In the genomic region with DNA sequence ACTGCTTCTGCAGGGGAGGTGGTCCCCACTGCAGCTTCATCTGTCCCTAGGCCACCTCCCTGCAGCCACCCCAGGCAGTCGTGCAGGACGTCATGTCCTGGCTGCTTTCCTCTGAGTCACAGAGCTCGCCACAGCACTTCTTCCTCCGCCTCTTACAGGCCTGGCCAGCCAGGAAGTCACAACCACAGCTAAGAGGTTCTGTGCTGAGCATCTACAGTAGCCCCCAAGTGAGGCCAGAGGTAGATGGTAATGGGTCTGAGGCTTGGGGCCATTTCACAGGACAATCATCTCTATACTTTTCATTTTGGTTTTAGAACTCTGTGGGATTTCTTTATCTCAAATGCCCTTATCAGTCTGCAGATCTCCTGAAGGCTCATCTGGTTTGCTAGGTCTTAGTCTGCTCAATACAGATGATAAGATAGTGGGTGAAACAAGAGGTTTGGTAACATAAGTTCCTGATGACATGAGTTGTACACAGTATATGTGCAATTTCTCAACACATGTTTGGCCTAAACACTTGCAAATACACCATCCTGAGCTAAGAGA, we compare ENCODE assay signal across 9 cellular contexts.
DNase-seq lines count a peak whose midpoint lies in the region; ATAC-seq and TF ChIP-seq lines count a peak whose summit lies in the region.
"Had no signal": no experiment of that assay in that cellular context is flagged by ENCODE, and none has a peak within 500 bp of the region (broad histone marks: within the 10 kb centered on the region; RNA-seq: fewer than 3 reads in every experiment).

No MANE protein-coding gene starts in this region.

- DNase-seq in PC-3 (peak; percentile 92), fibroblast of mammary gland (ENCODE audit: low read depth) (peak; percentile 89), trophoblast cell (peak; percentile 83 to 92), uterus (peak; percentile 59 to 67), NCI-H1092 (lab: John Stamatoyannopoulos, UW) (no peak)
- peak; percentile 69 for DNase-seq in activated T-cell treated with anti-CD3 and anti-CD28 coated beads, Interleukin-2, amount 50 U/mL, for 1 hour

- intact Hi-C loops in PC-3 (cut with micrococcal nuclease) (no loop called here), uterus (cut with DNase I; ENCODE audit: low total_unique reads) (no loop called here)

- peak overlapping the region; percentile 52 for H2BK120ac ChIP-seq in trophoblast cell (ENCODE audit: insufficient read depth, low read length, poor library complexity)

- peaks cover 55% of the 10 kb centered on the region for H3K4me1 ChIP-seq in PC-3 (ENCODE audit: insufficient read depth, low read length)
- peaks cover 37 to 52% of the 10 kb centered on the region in 2 experiments for H3K4me1 ChIP-seq in trophoblast cell (ENCODE audit: control insufficient read depth in 1 of 2, insufficient read depth in 2 of 2, low read length in 2 of 2)
- H3K4me1 ChIP-seq in uterus: peaks cover 5 to 13% of the 10 kb centered on the region in 2 donors

- BruUV-seq in PC-3 (replicated peaks; lab: Mats Ljungman, UMichigan): no TSS peak

- peak overlapping the region; percentile 6 for H4K8ac ChIP-seq in trophoblast cell (ENCODE audit: low read depth, low read length)

- H2BK5ac ChIP-seq in trophoblast cell (ENCODE audit: low read depth, low read length, poor library complexity): peak overlapping the region; percentile 82

- H3K18ac ChIP-seq in trophoblast cell (ENCODE audit: low read length): no peak overlapping the region

- H3K4ac ChIP-seq in trophoblast cell (ENCODE audit: low read depth, low read length): peak overlapping the region; percentile 16

- H3K23ac ChIP-seq in trophoblast cell (ENCODE audit: low read length): no peak overlapping the region

- TF ChIP-seq CTCF in PC-3 (conservative IDR thresholded peaks at IDR 0.05; ENCODE audit: low read depth, low read length): no peak
- no peak for TF ChIP-seq CTCF in fibroblast of mammary gland (conservative IDR thresholded peaks at IDR 0.05; ENCODE audit: control insufficient read depth, insufficient read depth, low read depth, low read length)
- no peak for TF ChIP-seq CTCF in uterus (IDR thresholded peaks at IDR 0.05)

- H3K36me3 ChIP-seq in PC-3 (ENCODE audit: low read depth, low read length) (no peaks in the 10 kb centered on the region), trophoblast cell (ENCODE audit: control insufficient read depth in 1 of 2, insufficient read depth in 2 of 2, low read length in 2 of 2) (no peaks in the 10 kb centered on the region), uterus (no peaks in the 10 kb centered on the region)
- H3K36me3 ChIP-seq: neutrophil had no signal

- peak overlapping the region; percentile 8 for H2BK12ac ChIP-seq in trophoblast cell (ENCODE audit: low read length)

- H3K27me3 ChIP-seq in PC-3 (ENCODE audit: low read length): no peaks in the 10 kb centered on the region
- no peaks in the 10 kb centered on the region for H3K27me3 ChIP-seq in trophoblast cell (ENCODE audit: insufficient read depth, low read length)
- no peaks in the 10 kb centered on the region for H3K27me3 ChIP-seq in uterus

- no peaks in the 10 kb centered on the region for H4K20me1 ChIP-seq in PC-3 (ENCODE audit: low read length)

- H3K9ac ChIP-seq in PC-3 (ENCODE audit: low read length) (peak overlapping the region; percentile 87), trophoblast cell (ENCODE audit: low read length) (no peak overlapping the region)

- H3K4me2 ChIP-seq in PC-3 (ENCODE audit: low read length) (peak overlapping the region; percentile 76), trophoblast cell (ENCODE audit: low read length) (peak overlapping the region; percentile 52)

- H3K14ac ChIP-seq in trophoblast cell (ENCODE audit: low read length): peak overlapping the region; percentile 38

- no peak for TF ChIP-seq POLR2A in uterus (IDR thresholded peaks at IDR 0.05)

- ATAC-seq in GM18858 (IDR thresholded peaks at IDR 0.05; ENCODE audit: unreplicated experiment) (peak; percentile 51), HG02884 (IDR thresholded peaks at IDR 0.05; ENCODE audit: unreplicated experiment) (peak; percentile 50), PC-3 (peak; percentile 46)

- H3K9me2 ChIP-seq in PC-3 (replicated peaks; ENCODE audit: low read length): no peaks in the 10 kb centered on the region

- no peak overlapping the region for H4K12ac ChIP-seq in trophoblast cell (ENCODE audit: low read depth, low read length)

- CTCF ChIA-PET in PC-3 (lab: Charles Lee): interaction anchor here (0.5 to 1.0 kb wide), 5 partner anchors 24 to 107 kb away, joined by 3 to 5 read pairs (median 4); a partner anchor contains a TSS

- peak overlapping the region; percentile 33; the same call in 1 of the 2 replicates for H2AFZ ChIP-seq in PC-3 (ENCODE audit: low read length)
- peak overlapping the region; percentile 2 for H2AFZ ChIP-seq in trophoblast cell (ENCODE audit: insufficient read depth, low read length, poor library complexity)

- H4K91ac ChIP-seq in trophoblast cell (ENCODE audit: low read depth, low read length): peak overlapping the region; percentile 84

- H3K79me1 ChIP-seq in trophoblast cell (ENCODE audit: low read length): peaks cover 69% of the 10 kb centered on the region

- WGBS in trophoblast cell (ENCODE audit: extremely low coverage, insufficient coverage, insufficient read length): no CpG with 5 or more reads among the region's 4 CpGs

- H3K4me3 ChIP-seq in PC-3 (ENCODE audit: low read length) (no peak overlapping the region), fibroblast of mammary gland (ENCODE audit: control insufficient read depth, low read depth, low read length) (no peak overlapping the region), trophoblast cell (ENCODE audit: low read depth, low read length) (no peak overlapping the region), uterus (no peak overlapping the region)

- H3K79me2 ChIP-seq in PC-3 (ENCODE audit: low read length) (peaks cover 16% of the 10 kb centered on the region; the same call in 1 of the 2 replicates), trophoblast cell (ENCODE audit: control insufficient read depth, insufficient read depth, low read length, poor library complexity) (peaks cover 23% of the 10 kb centered on the region)

- H2AK5ac ChIP-seq in trophoblast cell (ENCODE audit: low read length): no peak overlapping the region

- POLR2A ChIA-PET in PC-3 (lab: Charles Lee; ENCODE audit: unreplicated experiment): interaction anchor here (0.5 to 2.7 kb wide), 11 partner anchors 8 to 147 kb away, joined by 3 to 17 read pairs (median 4); a partner anchor contains a TSS

- H3K27ac ChIP-seq in PC-3 (ENCODE audit: low read length) (peak overlapping the region; percentile 97), trophoblast cell (ENCODE audit: low read depth, low read length) (peak overlapping the region; percentile 100), uterus (peak overlapping the region; percentile 85 to 87)
- H3K27ac ChIP-seq: neutrophil had no signal

- no peaks in the 10 kb centered on the region for H3K9me3 ChIP-seq in PC-3 (ENCODE audit: low read length)
- no peaks in the 10 kb centered on the region for H3K9me3 ChIP-seq in trophoblast cell (ENCODE audit: insufficient read depth, low read depth, low read length)
- no peaks in the 10 kb centered on the region for H3K9me3 ChIP-seq in uterus
- H3K9me3 ChIP-seq: neutrophil had no signal

- peaks cover 23% of the 10 kb centered on the region for H3F3A ChIP-seq in PC-3 (ENCODE audit: low read length, unreplicated experiment)
